ENCODE assay signal across 1 cellular context in genomic region chr1:115648717-115649691, GRCh38.
TF ChIP-seq lines count a peak whose summit lies in the region.

No MANE protein-coding gene starts in this region.

TF ChIP-seq in GM12878, 131 proteins besides CTCF, POLR2A, EP300 and RAD21 (continued from another document):
- no peak for TF ChIP-seq HSF1 (IDR thresholded peaks at IDR 0.05; ENCODE audit: low read depth, low read length)
